ENCODE assay signal across 17 cellular contexts in the genomic region with DNA sequence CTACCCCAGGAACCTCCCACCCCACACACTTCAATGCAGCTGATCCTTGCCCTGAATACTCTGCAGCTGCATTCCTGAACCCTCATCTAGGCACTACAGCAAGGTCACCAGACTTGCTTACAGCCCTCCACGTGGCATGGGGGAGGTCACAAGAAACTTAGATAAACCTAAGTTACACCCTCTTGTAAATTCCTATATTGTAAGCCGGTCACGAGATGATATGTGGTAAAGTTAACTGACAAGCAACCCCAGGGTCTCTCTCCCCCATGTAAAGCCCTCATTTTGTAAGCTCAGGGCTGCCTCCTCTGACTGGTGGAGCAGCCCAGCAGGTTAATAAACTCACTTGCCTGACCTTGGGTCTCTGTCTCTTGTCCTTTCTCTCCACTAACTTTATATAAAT.
DNase-seq lines count a peak whose midpoint lies in the region; ATAC-seq, FAIRE-seq and TF ChIP-seq lines count a peak whose summit lies in the region.
"Had no signal": no experiment of that assay in that cellular context is flagged by ENCODE, and none has a peak within 500 bp of the region (broad histone marks: within the 10 kb centered on the region; RNA-seq: fewer than 3 reads in every experiment).

No MANE protein-coding gene starts in this region.

- peaks cover 6 to 18% (median 16%) of the 10 kb centered on the region in 3 experiments for H3K36me3 Mint-ChIP-seq in H9 (ENCODE audit: insufficient read depth in 1 of 3, low read depth in 3 of 3)
- no peaks in the 10 kb centered on the region for H3K36me3 Mint-ChIP-seq in activated CD4-positive, alpha-beta T cell treated with anti-CD3 and anti-CD28 coated beads for 36 hours (ENCODE audit: low read depth)

- WGBS in H9 (ENCODE audit: extremely low coverage, insufficient read length, low lambda C conversion rate): no CpG with 5 or more reads among the region's 3 CpGs

- H3K79me2 ChIP-seq in H9 (ENCODE audit: insufficient read depth, low read length): no peaks in the 10 kb centered on the region

- peaks cover 25 to 29% of the 10 kb centered on the region in 2 experiments for H3K4me1 Mint-ChIP-seq in H9
- no peaks in the 10 kb centered on the region for H3K4me1 Mint-ChIP-seq in activated CD4-positive, alpha-beta T cell treated with anti-CD3 and anti-CD28 coated beads for 36 hours
- H3K4me1 Mint-ChIP-seq: B cell had no signal

- H2BK5ac ChIP-seq in H9 (ENCODE audit: insufficient read length, low read length): no peak overlapping the region

- intact Hi-C loops in activated CD4-positive, alpha-beta T cell treated with anti-CD3 and anti-CD28 coated beads for 36 hours (cut with DNase I, micrococcal nuclease): no loop called here

- H3K14ac ChIP-seq in H9 (ENCODE audit: insufficient read depth, low read length): no peak overlapping the region

- no peaks in the 10 kb centered on the region for H3K9me3 ChIP-seq in H9 (ENCODE audit: control insufficient read depth, low read depth, low read length)
- H3K9me3 ChIP-seq: uterus had no signal

- FAIRE-seq in HTR-8/SVneo (lab: Jason Lieb, UNC): no peak
- FAIRE-seq: RCC 7860 had no signal

- no peak overlapping the region for H2BK120ac ChIP-seq in H9 (ENCODE audit: low read depth, low read length, poor library complexity, severe bottlenecking)

- H3K23ac ChIP-seq in H9 (ENCODE audit: insufficient read length, low read depth, low read length): no peak overlapping the region

- peaks cover 15 to 19% of the 10 kb centered on the region in 2 experiments for H3K9me3 Mint-ChIP-seq in H9
- peaks cover 4% of the 10 kb centered on the region for H3K9me3 Mint-ChIP-seq in activated CD4-positive, alpha-beta T cell treated with anti-CD3 and anti-CD28 coated beads for 36 hours (ENCODE audit: low read depth)

- H3K27me3 Mint-ChIP-seq in H9 (ENCODE audit: low read depth): no peaks in the 10 kb centered on the region; the same call in 1 of the 2 replicates
- H3K27me3 Mint-ChIP-seq in activated CD4-positive, alpha-beta T cell treated with anti-CD3 and anti-CD28 coated beads for 36 hours: no peaks in the 10 kb centered on the region
- H3K27me3 Mint-ChIP-seq: B cell had no signal

- no peak overlapping the region for H4K91ac ChIP-seq in H9 (ENCODE audit: insufficient read length, low read depth, low read length)

- TF ChIP-seq CTCF in H9 (conservative IDR thresholded peaks at IDR 0.05): no peak

- DNase-seq in H9 (peak; percentile 63), iPS DF 19.7 (ENCODE audit: low read depth, low spot score) (peak; percentile 45), epidermal melanocyte (ENCODE audit: insufficient read length, low spot score) (no peak), occipital lobe (lab: John Stamatoyannopoulos, UW) (no peak), HTR-8/SVneo (ENCODE audit: insufficient read length, low spot score) (no peak)
- no peak for DNase-seq in activated CD4-positive, alpha-beta T cell treated with anti-CD3 and anti-CD28 coated beads for 36 hours
- DNase-seq: activated CD4-positive, alpha-beta T cell treated with anti-CD3 and anti-CD28 coated beads, Interleukin-2, amount 50 U/mL, for 1 hour; amygdala; hypothalamus; NCI-H1105; stimulated activated naive CD8-positive, alpha-beta T cell treated with anti-CD3 and anti-CD28 coated beads, Interleukin-15, Interleukin-2, amounts not matched to agents 100 U/mL and 50 U/mL, for 24 hours; uterus had no signal

- H3K27me3 ChIP-seq in H9 (ENCODE audit: insufficient read depth, low read length): no peaks in the 10 kb centered on the region
- H3K27me3 ChIP-seq: uterus had no signal

- H3K4me1 ChIP-seq in H9 (ENCODE audit: insufficient read depth, low read length): no peaks in the 10 kb centered on the region
- H3K4me1 ChIP-seq: uterus had no signal

- no peak overlapping the region for H2AK5ac ChIP-seq in H9 (ENCODE audit: insufficient read length, low read length)

- no peak overlapping the region for H3T11ph ChIP-seq in H9 (ENCODE audit: low read length)

- H3K18ac ChIP-seq in H9 (ENCODE audit: insufficient read length, low read depth, low read length): no peak overlapping the region

- POLR2A ChIA-PET in activated CD4-positive, alpha-beta T cell treated with anti-CD3 and anti-CD28 coated beads for 36 hours (lab: Charles Lee): no interaction called here

- peak overlapping the region; percentile 0 to 38; a peak in 3 of 5 replicates for H3K4me3 Mint-ChIP-seq in H9
- no peak overlapping the region for H3K4me3 Mint-ChIP-seq in activated CD4-positive, alpha-beta T cell treated with anti-CD3 and anti-CD28 coated beads for 36 hours
- H3K4me3 Mint-ChIP-seq: B cell; T-helper 1 cell treated with Interleukin-12 subunit alpha and Interleukin-12 subunit beta and Interleukin-4 antibody, amounts not matched to agents 30 μg/mL and 1 μg/mL, for 36 hours had no signal

- peak overlapping the region; percentile 43 for H3K4me2 ChIP-seq in H9 (ENCODE audit: insufficient read depth, insufficient read length, low read length)

- H3K4ac ChIP-seq in H9 (ENCODE audit: low read depth, low read length): no peak overlapping the region

- no peak overlapping the region for H2BK20ac ChIP-seq in H9 (ENCODE audit: low read depth, low read length, poor library complexity, severe bottlenecking)

- H4K5ac ChIP-seq in H9 (ENCODE audit: insufficient read length, low read depth, low read length): no peak overlapping the region

- no peak overlapping the region for H2AFZ ChIP-seq in H9 (ENCODE audit: low read length)

- CTCF ChIA-PET in activated CD4-positive, alpha-beta T cell treated with anti-CD3 and anti-CD28 coated beads for 36 hours (lab: Charles Lee): no interaction called here

- no peaks in the 10 kb centered on the region for H3K79me1 ChIP-seq in H9 (ENCODE audit: insufficient read depth, low read depth, low read length, poor library complexity, severe bottlenecking)

- H4K20me1 ChIP-seq in H9 (ENCODE audit: control insufficient read depth, insufficient read depth, insufficient read length): no peaks in the 10 kb centered on the region

- H4K8ac ChIP-seq in H9 (replicated peaks; ENCODE audit: insufficient read length, low read depth, low read length): no peak overlapping the region

- no peak overlapping the region for H3K9ac ChIP-seq in H9 (ENCODE audit: extremely low read depth, insufficient read length, low read length)

- H3K27ac Mint-ChIP-seq in H9: peak overlapping the region; percentile 87 to 97 (median 89); a peak in 6 of 7 replicates
- H3K27ac Mint-ChIP-seq in activated CD4-positive, alpha-beta T cell treated with anti-CD3 and anti-CD28 coated beads for 36 hours: no peak overlapping the region
- H3K27ac Mint-ChIP-seq: B cell; T-helper 1 cell treated with Interleukin-12 subunit alpha and Interleukin-12 subunit beta and Interleukin-4 antibody, amounts not matched to agents 30 μg/mL and 1 μg/mL, for 36 hours had no signal

- H3K56ac ChIP-seq in H9 (ENCODE audit: insufficient read length, low read depth, low read length): no peak overlapping the region

- H2BK15ac ChIP-seq in H9 (ENCODE audit: low read depth, low read length): no peak overlapping the region

- peak overlapping the region; percentile 82 for H2BK12ac ChIP-seq in H9 (ENCODE audit: insufficient read length, low read depth, low read length)

- no peaks in the 10 kb centered on the region for H3K23me2 ChIP-seq in H9 (ENCODE audit: insufficient read length, low read depth, low read length, poor library complexity, severe bottlenecking)

- H3K27ac ChIP-seq in H9 (ENCODE audit: insufficient read length, low read depth, low read length): peak overlapping the region; percentile 67
- H3K27ac ChIP-seq: uterus had no signal

- ATAC-seq in GM18868 (IDR thresholded peaks at IDR 0.05; ENCODE audit: unreplicated experiment): peak; percentile 39
- peak; percentile 44 for ATAC-seq in HG03432 (IDR thresholded peaks at IDR 0.05; ENCODE audit: unreplicated experiment)
- ATAC-seq in activated CD4-positive, alpha-beta T cell treated with anti-CD3 and anti-CD28 coated beads for 36 hours: no peak
- ATAC-seq: stimulated activated naive CD8-positive, alpha-beta T cell treated with anti-CD3 and anti-CD28 coated beads, Interleukin-15, Interleukin-2, amounts not matched to agents 100 U/mL and 50 U/mL, for 24 hours had no signal

Comparison
In these comparisons a context has a peak if more than half of its experiments do, and no peak if none do; other contexts are left out.
1. DNase-seq: peak in H9 (single experiment) and iPS DF 19.7 (single experiment); none in activated CD4-positive, alpha-beta T cell treated with anti-CD3 and anti-CD28 coated beads for 36 hours (single experiment), epidermal melanocyte (single experiment), occipital lobe (single experiment) and HTR-8/SVneo (single experiment).